Comparison of ENCODE assay signal across 2 cellular contexts in the genomic region with DNA sequence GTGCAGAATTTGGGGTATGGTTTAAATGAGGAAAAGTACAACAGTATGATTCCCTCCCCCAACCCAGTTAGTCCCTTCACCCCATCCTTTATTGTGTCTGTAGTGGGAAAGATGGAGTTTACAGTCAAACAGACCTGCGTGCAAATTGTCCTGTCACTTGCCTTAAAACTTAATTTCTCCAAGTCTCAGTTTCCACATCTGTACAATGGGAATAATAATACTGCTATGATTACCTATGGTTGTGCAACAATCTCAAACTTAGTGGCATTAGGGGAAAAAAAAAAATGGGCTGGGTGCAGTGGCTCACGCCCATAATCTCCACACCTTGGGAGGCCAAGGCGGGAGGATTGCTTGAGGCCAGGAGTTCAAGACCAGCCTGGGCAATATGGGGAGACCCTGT.
TF ChIP-seq lines count a peak whose summit lies in the region.

No MANE protein-coding gene starts in this region.

TF ChIP-seq in HepG2, 621 proteins besides CTCF, POLR2A, EP300 and RAD21:
- TF ChIP-seq KDM1A (CRISPR knock-in tag; IDR thresholded peaks at IDR 0.05) (no peak), SUZ12 (IDR thresholded peaks at IDR 0.05; ENCODE audit: low read depth, low read length) (no peak), REL (CRISPR knock-in tag; conservative IDR thresholded peaks at IDR 0.05) (no peak), ZNF629 (CRISPR knock-in tag; conservative IDR thresholded peaks at IDR 0.05) (peak; percentile 67)

TF ChIP-seq in K562, 482 proteins besides CTCF, POLR2A, EP300 and RAD21:
- no peak for TF ChIP-seq NFRKB (IDR thresholded peaks at IDR 0.05; ENCODE audit: low read depth)
- no peak for TF ChIP-seq MBD2 (IDR thresholded peaks at IDR 0.05; ENCODE audit: borderline replicate concordance, low read depth)
- no peak for TF ChIP-seq ZBTB1 (CRISPR knock-in tag; IDR thresholded peaks at IDR 0.05; ENCODE audit: borderline replicate concordance, low read depth)
- no peak for TF ChIP-seq ZNF766 (CRISPR knock-in tag; conservative IDR thresholded peaks at IDR 0.05)
- peak in 1 of 2 experiments; percentile 50; a peak in 2 of 4 replicates for TF ChIP-seq KDM1A (IDR thresholded peaks at IDR 0.05)
- TF ChIP-seq HDAC1 (IDR thresholded peaks at IDR 0.05) = no peak
- TF ChIP-seq SMARCA5 (IDR thresholded peaks at IDR 0.05) = peak; percentile 81; the same call in 1 of the 2 replicates
- TF ChIP-seq GTF2A2 (tag; IDR thresholded peaks at IDR 0.05) = no peak
- TF ChIP-seq CEBPG (CRISPR knock-in tag; IDR thresholded peaks at IDR 0.05) = no peak
- 0 out of 4 replicates have a peak, but pooled peaks of 1 of the 2 experiments have one; percentile 27 for TF ChIP-seq CEBPG (tag; conservative IDR thresholded peaks at IDR 0.05 in 1 of 2, IDR thresholded peaks at IDR 0.05 in 1 of 2)
- TF ChIP-seq RCOR1 (IDR thresholded peaks at IDR 0.05; ENCODE audit: borderline replicate concordance in 1 of 2, low read depth in 2 of 2, low read length in 2 of 2) = peak in 1 of 2 experiments; percentile 17; a peak in 1 of 4 replicates
- peak; percentile 71; the same call in 1 of the 2 replicates for TF ChIP-seq HDAC2 (IDR thresholded peaks at IDR 0.05)
- peak; percentile 82 for TF ChIP-seq ADNP (tag; IDR thresholded peaks at IDR 0.05)
- no peak for TF ChIP-seq ZBTB17 (CRISPR knock-in tag; IDR thresholded peaks at IDR 0.05)
- no peak for TF ChIP-seq ZFP30 (CRISPR knock-in tag; IDR thresholded peaks at IDR 0.05; ENCODE audit: borderline replicate concordance)
- TF ChIP-seq RBM25 (IDR thresholded peaks at IDR 0.05; ENCODE audit: low read depth, low read length, severe bottlenecking) = peak; percentile 85
- TF ChIP-seq CHD4 (IDR thresholded peaks at IDR 0.05; ENCODE audit: insufficient read depth, insufficient replicate concordance, low read depth, low read length, poor library complexity, severe bottlenecking) = peak; percentile 31
- TF ChIP-seq, protein P1, sequence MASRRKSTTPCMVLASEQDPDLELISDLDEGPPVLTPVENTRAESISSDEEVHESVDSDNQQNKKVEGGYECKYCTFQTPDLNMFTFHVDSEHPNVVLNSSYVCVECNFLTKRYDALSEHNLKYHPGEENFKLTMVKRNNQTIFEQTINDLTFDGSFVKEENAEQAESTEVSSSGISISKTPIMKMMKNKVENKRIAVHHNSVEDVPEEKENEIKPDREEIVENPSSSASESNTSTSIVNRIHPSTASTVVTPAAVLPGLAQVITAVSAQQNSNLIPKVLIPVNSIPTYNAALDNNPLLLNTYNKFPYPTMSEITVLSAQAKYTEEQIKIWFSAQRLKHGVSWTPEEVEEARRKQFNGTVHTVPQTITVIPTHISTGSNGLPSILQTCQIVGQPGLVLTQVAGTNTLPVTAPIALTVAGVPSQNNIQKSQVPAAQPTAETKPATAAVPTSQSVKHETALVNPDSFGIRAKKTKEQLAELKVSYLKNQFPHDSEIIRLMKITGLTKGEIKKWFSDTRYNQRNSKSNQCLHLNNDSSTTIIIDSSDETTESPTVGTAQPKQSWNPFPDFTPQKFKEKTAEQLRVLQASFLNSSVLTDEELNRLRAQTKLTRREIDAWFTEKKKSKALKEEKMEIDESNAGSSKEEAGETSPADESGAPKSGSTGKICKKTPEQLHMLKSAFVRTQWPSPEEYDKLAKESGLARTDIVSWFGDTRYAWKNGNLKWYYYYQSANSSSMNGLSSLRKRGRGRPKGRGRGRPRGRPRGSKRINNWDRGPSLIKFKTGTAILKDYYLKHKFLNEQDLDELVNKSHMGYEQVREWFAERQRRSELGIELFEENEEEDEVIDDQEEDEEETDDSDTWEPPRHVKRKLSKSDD (conservative IDR thresholded peaks at IDR 0.05; ENCODE audit: low read length) = no peak
- TF ChIP-seq BCOR (IDR thresholded peaks at IDR 0.05) = peak; percentile 91
- no peak for TF ChIP-seq ZSCAN29 (IDR thresholded peaks at IDR 0.05)
- TF ChIP-seq ZNF165 (CRISPR knock-in tag; IDR thresholded peaks at IDR 0.05; ENCODE audit: borderline replicate concordance) = no peak
- TF ChIP-seq SMC3 (conservative IDR thresholded peaks at IDR 0.05; ENCODE audit: insufficient read depth, low read depth, low read length) = no peak
- no peak for TF ChIP-seq PTTG1 (tag; IDR thresholded peaks at IDR 0.05; ENCODE audit: low read depth)
TF ChIP-seq in K562: peak in this region for 9.
